Comparison of ENCODE assay signal across 16 cellular contexts in genomic region chr5:139640432-139641115, GRCh38. TPM values are rescaled to one million over a fixed set of nuclear protein-coding genes. Genes with fewer than 3 reads are reported as not detected.
DNase-seq lines count a peak whose midpoint lies in the region; ATAC-seq, FAIRE-seq and TF ChIP-seq lines count a peak whose summit lies in the region.
"Had no signal": no experiment of that assay in that cellular context is flagged by ENCODE, and none has a peak within 500 bp of the region (broad histone marks: within the 10 kb centered on the region; RNA-seq: fewer than 3 reads in every experiment).

No MANE protein-coding gene starts in this region.

- H3K4me3 Mint-ChIP-seq in dendritic cell treated with granulocyte-macrophage colony-stimulating factor and Interleukin-4, amounts not matched to agents 40 ng/mL and 50 ng/mL, for 4 days, result no peak overlapping the region

- no peaks in the 10 kb centered on the region for H3K36me3 ChIP-seq in pancreas
- H3K36me3 ChIP-seq: neutrophil, SJSA1 had no signal

- peak; percentile 1 for DNase-seq in stimulated activated CD4-positive, alpha-beta T cell treated with anti-CD3 and anti-CD28 coated beads, Interleukin-15, amount 100 ng/mL, for 24 hours
- no peak for DNase-seq in stimulated activated CD4-positive, alpha-beta T cell treated with anti-CD3 and anti-CD28 coated beads, Interleukin-2, amount 100 ng/mL, for 48 hours
- DNase-seq in pancreas (peak in 2 of 6 donors; percentile 24 to 72), GM19239 (ENCODE audit: insufficient read length, low spot score) (no peak), NCI-H69 (lab: John Stamatoyannopoulos, UW) (no peak), inferior parietal cortex (ENCODE audit: extremely low spot score) (no peak)
- DNase-seq: activated T-cell treated with anti-CD3 and anti-CD28 coated beads, Interleukin-2, amount 50 U/mL, for 48 hours; DMS153; KBM-7; NCI-H1694 had no signal

- H3K4me3 ChIP-seq in pancreas, result no peak overlapping the region
- H3K4me3 ChIP-seq: SJSA1 had no signal

- ATAC-seq in pancreas (no peak), GM19035 (IDR thresholded peaks at IDR 0.05; ENCODE audit: unreplicated experiment) (no peak)
- ATAC-seq: left colon had no signal

- H3K4me1 Mint-ChIP-seq in dendritic cell treated with granulocyte-macrophage colony-stimulating factor and Interleukin-4, amounts not matched to agents 40 ng/mL and 50 ng/mL, for 4 days (ENCODE audit: low read depth), result peaks cover 94% of the 10 kb centered on the region

- H3K27me3 ChIP-seq in pancreas, result no peaks in the 10 kb centered on the region
- H3K27me3 ChIP-seq: SJSA1 had no signal

- intact Hi-C loops in dendritic cell treated with granulocyte-macrophage colony-stimulating factor and Interleukin-4, amounts not matched to agents 40 ng/mL and 50 ng/mL, for 4 days (cut with micrococcal nuclease), result no loop called here
- intact Hi-C loops in pancreas (cut with DNase I), result no loop called here

- WGBS in pancreas, 2 donors, result 91 to 93% methylated on average over 13 of the region's 13 CpGs

- H3K36me3 Mint-ChIP-seq in dendritic cell treated with granulocyte-macrophage colony-stimulating factor and Interleukin-4, amounts not matched to agents 40 ng/mL and 50 ng/mL, for 4 days (ENCODE audit: low read depth), result no peaks in the 10 kb centered on the region

- H3K9me3 Mint-ChIP-seq in dendritic cell treated with granulocyte-macrophage colony-stimulating factor and Interleukin-4, amounts not matched to agents 40 ng/mL and 50 ng/mL, for 4 days, result no peaks in the 10 kb centered on the region

- peak overlapping the region in 3 of 4 donors; percentile 93 to 99 (median 98) for H3K27ac ChIP-seq in pancreas
- H3K27ac ChIP-seq: neutrophil, SJSA1 had no signal

- H3K4me1 ChIP-seq in pancreas, result peaks cover 55 to 61% (median 57%) of the 10 kb centered on the region in 3 donors

- FAIRE-seq in pancreas (lab: Jason Lieb, UNC) (no peak), GM19239 (lab: Jason Lieb, UNC) (no peak)
- FAIRE-seq: endometrium had no signal

- H3K9me3 ChIP-seq in pancreas, result no peaks in the 10 kb centered on the region
- H3K9me3 ChIP-seq: neutrophil, SJSA1 had no signal

- peak overlapping the region; percentile 28 for H3K27ac Mint-ChIP-seq in dendritic cell treated with granulocyte-macrophage colony-stimulating factor and Interleukin-4, amounts not matched to agents 40 ng/mL and 50 ng/mL, for 4 days

- no peak for TF ChIP-seq CTCF in pancreas (IDR thresholded peaks at IDR 0.05)

- H3K27me3 Mint-ChIP-seq in dendritic cell treated with granulocyte-macrophage colony-stimulating factor and Interleukin-4, amounts not matched to agents 40 ng/mL and 50 ng/mL, for 4 days, result peaks cover 48% of the 10 kb centered on the region

RNA-seq across cellular contexts. Expression of gene CXXC5, which starts 7.6 kb away (rescaled TPM):
- 10 to 100 TPM; 39.5 to 70.5 (median 45.4) TPM for total RNA-seq in pancreas
- 10 to 100 TPM; 33.0 to 36.4 TPM for polyA plus RNA-seq in pancreas
